ENCODE assay signal across 26 cellular contexts in the genomic region with DNA sequence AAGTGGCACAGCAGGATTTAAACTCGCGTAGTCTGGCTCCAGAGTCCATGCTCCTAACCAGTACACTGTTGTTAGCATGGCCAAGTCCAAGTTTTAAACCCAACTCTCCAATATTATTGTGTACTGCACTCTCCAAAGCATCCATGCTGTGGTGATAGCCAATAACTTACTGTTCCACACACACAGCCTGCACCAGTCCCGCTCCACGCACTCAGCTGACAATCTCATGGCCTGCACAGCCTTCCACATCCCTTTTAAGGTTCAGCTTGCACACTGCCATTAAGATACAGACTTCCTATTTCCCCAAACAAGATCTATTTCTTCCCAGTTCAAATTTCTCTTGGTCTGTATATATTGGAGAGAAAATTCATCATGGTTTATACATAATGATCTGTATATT.
"Had no signal": no experiment of that assay in that cellular context is flagged by ENCODE, and none has a peak within 500 bp of the region (broad histone marks: within the 10 kb centered on the region; RNA-seq: fewer than 3 reads in every experiment).

No MANE protein-coding gene starts in this region.

- H3K36me3 ChIP-seq: ascending aorta, breast epithelium, cardiac muscle cell had no signal

- H3K27me3 ChIP-seq: ascending aorta, breast epithelium, cardiac muscle cell, dorsolateral prefrontal cortex had no signal

- H3K4me1 ChIP-seq: breast epithelium had no signal

- H3K9me3 ChIP-seq: ascending aorta, breast epithelium had no signal

- FAIRE-seq: frontal cortex had no signal

- H3K27ac ChIP-seq: ascending aorta, breast epithelium, cardiac muscle cell, coronary artery, dorsolateral prefrontal cortex had no signal

- H3K4me3 ChIP-seq: ascending aorta, breast epithelium, cardiac muscle cell, coronary artery, dorsolateral prefrontal cortex had no signal

- ATAC-seq: activated CD4-positive, alpha-beta T cell treated with anti-CD3 and anti-CD28 coated beads for 36 hours; activated CD8-positive, alpha-beta memory T cell treated with anti-CD3 and anti-CD28 coated beads, Interleukin-2, amount 10 ng/mL, durations not matched to agents 7 days and 5 days; activated CD8-positive, alpha-beta T cell treated with anti-CD3 and anti-CD28 coated beads, Interleukin-2, amount 10 ng/mL, durations not matched to agents 7 days and 5 days; activated naive CD4-positive, alpha-beta T cell treated with anti-CD3 and anti-CD28 coated beads, Interleukin-2, amount 50 U/mL, for 72 hours; esophagus mucosa; T-helper 17 cell had no signal

- DNase-seq: activated CD4-positive, alpha-beta memory T cell treated with anti-CD3 and anti-CD28 coated beads for 36 hours; activated CD4-positive, alpha-beta T cell treated with anti-CD3 and anti-CD28 coated beads for 36 hours; activated CD4-positive, alpha-beta T cell treated with anti-CD3 and anti-CD28 coated beads, Interleukin-2, amount 10 ng/mL, durations not matched to agents 24 days and 14 days; activated CD4-positive, CD25-positive, alpha-beta regulatory T cell; activated CD4-positive, CD25-positive, alpha-beta regulatory T cell treated with anti-CD3 and anti-CD28 coated beads, Interleukin-2, amount 50 U/mL, for 72 hours; activated CD8-positive, alpha-beta memory T cell treated with anti-CD3 and anti-CD28 coated beads, Interleukin-2, amount 10 ng/mL, durations not matched to agents 7 days and 5 days; activated CD8-positive, alpha-beta memory T cell treated with anti-CD3 and anti-CD28 coated beads, Interleukin-2, amount 50 U/mL, for 4 hours; activated CD8-positive, alpha-beta T cell treated with anti-CD3 and anti-CD28 coated beads, Interleukin-2, amount 10 ng/mL, durations not matched to agents 7 days and 5 days; activated effector memory CD4-positive, alpha-beta T cell treated with anti-CD3 and anti-CD28 coated beads, Interleukin-2, amount 50 U/mL, for 16 hours; activated naive CD4-positive, alpha-beta T cell treated with anti-CD3 and anti-CD28 coated beads, Interleukin-2, amount 10 ng/mL, durations not matched to agents 7 days and 5 days; activated naive CD8-positive, alpha-beta T cell treated with anti-CD3 and anti-CD28 coated beads, Interleukin-2, amount 10 ng/mL, durations not matched to agents 7 days and 5 days; activated T-cell treated with anti-CD3 and anti-CD28 coated beads, Interleukin-2, amount 50 U/mL, for 1 hour; activated T-cell treated with anti-CD3 and anti-CD28 coated beads, Interleukin-2, amount 50 U/mL, for 48 hours; dorsolateral prefrontal cortex; effector memory CD4-positive, alpha-beta T cell; endodermal cell; foreskin fibroblast; T-helper 1 cell; T-helper 17 cell had no signal
